ENCODE assay signal across 8 cellular contexts in genomic region chr12:46221255-46222128, GRCh38. TPM values are rescaled to one million over a fixed set of nuclear protein-coding genes. Genes with fewer than 3 reads are reported as not detected.
DNase-seq lines count a peak whose midpoint lies in the region; ATAC-seq and TF ChIP-seq lines count a peak whose summit lies in the region.

No MANE protein-coding gene starts in this region.

- H3K27me3 ChIP-seq in naive thymus-derived CD4-positive, alpha-beta T cell (ENCODE audit: control insufficient read depth in 2 of 2, insufficient read depth in 2 of 2, low read length in 2 of 2): no peaks in the 10 kb centered on the region

- H3K27me3 Mint-ChIP-seq in MCF 10A (ENCODE audit: insufficient read depth, unreplicated experiment): no peaks in the 10 kb centered on the region
- no peaks in the 10 kb centered on the region for H3K27me3 Mint-ChIP-seq in naive thymus-derived CD4-positive, alpha-beta T cell

- peaks cover 74 to 79% of the 10 kb centered on the region in 2 donors for H3K4me1 ChIP-seq in naive thymus-derived CD4-positive, alpha-beta T cell (ENCODE audit: control insufficient read depth in 2 of 2, insufficient read depth in 2 of 2, low read length in 2 of 2)

- POLR2A ChIA-PET in MCF 10A (lab: Yijun Ruan, JAX): interaction anchor here (0.7 to 1.8 kb wide), 8 partner anchors 11 to 450 kb away, joined by 3 to 6 read pairs (median 3); partner anchors contain the start of gene SLC38A1
- POLR2A ChIA-PET in naive thymus-derived CD4-positive, alpha-beta T cell (lab: Charles Lee): interaction anchor here (0.7 to 11.6 kb wide), 6 partner anchors 8 to 49 kb away, joined by 3 to 303 read pairs (median 6); partner anchors contain the start of gene SLC38A1

- no peak for ATAC-seq in naive thymus-derived CD4-positive, alpha-beta T cell
- no peak for ATAC-seq in HG03565 (IDR thresholded peaks at IDR 0.05; ENCODE audit: unreplicated experiment)
- no peak for ATAC-seq in HG02623 (IDR thresholded peaks at IDR 0.05; ENCODE audit: unreplicated experiment)

- intact Hi-C loops in MCF 10A (cut with micrococcal nuclease): loop anchor here (2.0 kb wide), 1 partner anchor 45 kb away; no protein-coding TSS in a partner anchor
- intact Hi-C loops in naive thymus-derived CD4-positive, alpha-beta T cell (cut with micrococcal nuclease): loop anchor here in 1 of 2 donors (2.0 kb wide), 2 partner anchors 15 to 69 kb away; no protein-coding TSS in a partner anchor

- H3K36me3 ChIP-seq in naive thymus-derived CD4-positive, alpha-beta T cell (ENCODE audit: control insufficient read depth in 2 of 3, insufficient read depth in 3 of 3, low read length in 3 of 3): peaks cover 0 to 18% (median 0%) of the 10 kb centered on the region in 3 experiments

- peak; percentile 27 for DNase-seq in CMK (ENCODE audit: low read depth)
- peak; percentile 87 for DNase-seq in M059J (ENCODE audit: low read depth)
- DNase-seq in MCF 10A (ENCODE audit: unreplicated experiment): peak; percentile 32
- DNase-seq in naive thymus-derived CD4-positive, alpha-beta T cell: no peak
- DNase-seq in hepatic stellate cell (ENCODE audit: low spot score): no peak
- DNase-seq in SK-N-DZ (ENCODE audit: low spot score): no peak

- H3K4me1 Mint-ChIP-seq in MCF 10A (ENCODE audit: insufficient read depth, unreplicated experiment): peaks cover 41% of the 10 kb centered on the region
- peaks cover 62 to 100% (median 98%) of the 10 kb centered on the region in 7 donors for H3K4me1 Mint-ChIP-seq in naive thymus-derived CD4-positive, alpha-beta T cell

- no peak overlapping the region for H3K4me3 ChIP-seq in naive thymus-derived CD4-positive, alpha-beta T cell (ENCODE audit: low read length)

- TF ChIP-seq CTCF in MCF 10A (IDR thresholded peaks at IDR 0.05; ENCODE audit: unreplicated experiment): no peak

- H3K4me3 Mint-ChIP-seq in MCF 10A (ENCODE audit: unreplicated experiment): no peak overlapping the region
- H3K4me3 Mint-ChIP-seq in naive thymus-derived CD4-positive, alpha-beta T cell: peak overlapping the region; percentile 46 to 89 (median 66)

- no peaks in the 10 kb centered on the region for H3K9me3 Mint-ChIP-seq in MCF 10A (ENCODE audit: unreplicated experiment)
- H3K9me3 Mint-ChIP-seq in naive thymus-derived CD4-positive, alpha-beta T cell: no peaks in the 10 kb centered on the region

- peaks cover 78% of the 10 kb centered on the region for H3K36me3 Mint-ChIP-seq in MCF 10A (ENCODE audit: insufficient read depth, unreplicated experiment)
- peaks cover 4 to 64% (median 37%) of the 10 kb centered on the region in 5 donors for H3K36me3 Mint-ChIP-seq in naive thymus-derived CD4-positive, alpha-beta T cell

- H3K9me3 ChIP-seq in naive thymus-derived CD4-positive, alpha-beta T cell (ENCODE audit: control insufficient read depth in 2 of 3, low read length in 3 of 3): no peaks in the 10 kb centered on the region

- peak overlapping the region; percentile 78 for H3K27ac ChIP-seq in naive thymus-derived CD4-positive, alpha-beta T cell (ENCODE audit: low read depth, low read length)

- CTCF ChIA-PET in MCF 10A (lab: Yijun Ruan, JAX): interaction anchor here (0.6 to 1.0 kb wide), 2 partner anchors 14 to 145 kb away, joined by 3 read pairs; no protein-coding TSS in a partner anchor
- CTCF ChIA-PET in naive thymus-derived CD4-positive, alpha-beta T cell (lab: Charles Lee): interaction anchor here (0.6 kb wide), 2 partner anchors 32 to 237 kb away, joined by 3 read pairs; no protein-coding TSS in a partner anchor

- no TSS peak for BruUV-seq in MCF 10A (replicated peaks; lab: Mats Ljungman, UMichigan)

- H3K27ac Mint-ChIP-seq in MCF 10A (ENCODE audit: low read depth, unreplicated experiment): peak overlapping the region; percentile 40
- peak overlapping the region; percentile 89 to 100 (median 99) for H3K27ac Mint-ChIP-seq in naive thymus-derived CD4-positive, alpha-beta T cell

RNA-seq across cellular contexts. Expression of gene SLC38A1, which starts 47.4 kb away (rescaled TPM):
- total RNA-seq in M059J (2014; rRNA removed; shearing (Covaris generic)): 43.7 and 49.7 TPM in 2 replicates
- 327 and 339 TPM in 2 replicates for total RNA-seq in MCF 10A (2022)
- total RNA-seq in naive thymus-derived CD4-positive, alpha-beta T cell: 100 to 1,000 TPM; 172 to 283 (median 249) TPM
- polyA plus RNA-seq in naive thymus-derived CD4-positive, alpha-beta T cell: 100 to 1,000 TPM; 235 to 263 TPM
- polyA plus RNA-seq in SK-N-DZ (2014; cell fraction: cytosol; rRNA removed): 76.3 and 94.1 TPM in 2 replicates
- 88.1 and 118 TPM in 2 replicates for polyA plus RNA-seq in SK-N-DZ (2014; cell fraction: nucleus; rRNA removed)

Comparison
In these comparisons a context has a peak if more than half of its experiments do, and no peak if none do; other contexts are left out.
1. DNase-seq: peak in CMK (single experiment), M059J (single experiment) and MCF 10A (single experiment); none in naive thymus-derived CD4-positive, alpha-beta T cell (0 of 9), hepatic stellate cell (single experiment) and SK-N-DZ (single experiment).